In the genomic region with DNA sequence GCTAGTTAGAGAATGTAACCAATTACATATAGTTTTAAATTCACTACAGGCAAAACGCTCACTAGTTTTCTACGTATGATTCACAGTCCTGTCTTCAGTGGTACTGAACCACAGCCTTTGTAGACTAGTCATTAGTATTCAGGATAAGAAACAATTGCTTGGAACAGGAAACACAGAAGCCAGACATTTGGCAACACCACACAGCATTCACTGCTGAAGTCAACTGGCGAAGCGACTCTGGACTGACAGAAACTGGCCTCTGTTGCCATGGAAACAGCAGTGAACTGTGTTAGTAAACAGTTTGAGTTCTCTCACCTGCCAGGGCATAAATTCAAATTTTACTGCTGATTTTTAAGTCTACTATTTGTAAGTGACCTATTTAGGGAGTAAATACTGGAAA, we compare ENCODE assay signal across 9 cellular contexts. TPM values are rescaled to one million over a fixed set of nuclear protein-coding genes. Genes with fewer than 3 reads are reported as not detected.
DNase-seq lines count a peak whose midpoint lies in the region; ATAC-seq and TF ChIP-seq lines count a peak whose summit lies in the region.
"Had no signal": no experiment of that assay in that cellular context is flagged by ENCODE, and none has a peak within 500 bp of the region (broad histone marks: within the 10 kb centered on the region; RNA-seq: fewer than 3 reads in every experiment).

No MANE protein-coding gene starts in this region.

- H3K4me3 ChIP-seq in GM23338 (no peak overlapping the region), fibroblast of mammary gland (ENCODE audit: control insufficient read depth, low read depth, low read length) (no peak overlapping the region)
- no peak overlapping the region for H3K4me3 ChIP-seq in effector memory CD4-positive, alpha-beta T cell (ENCODE audit: insufficient read depth, low read depth, low read length, poor library complexity, severe bottlenecking)

- H3K79me2 ChIP-seq in GM23338 (replicated peaks; ENCODE audit: insufficient read depth), result no peaks in the 10 kb centered on the region

- H3K9me3 Mint-ChIP-seq in GM23338 (0 out of 3 replicates have a peak, but pooled peaks cover 4% of the 10 kb centered on the region), neural crest cell (peaks cover 15% of the 10 kb centered on the region)

- no peaks in the 10 kb centered on the region for H3K9me3 ChIP-seq in effector memory CD4-positive, alpha-beta T cell (ENCODE audit: control insufficient read depth, low read length)

- H3K27me3 ChIP-seq in GM23338 (ENCODE audit: insufficient read depth), result no peaks in the 10 kb centered on the region
- H3K27me3 ChIP-seq in effector memory CD4-positive, alpha-beta T cell (replicated peaks; ENCODE audit: control insufficient read depth, insufficient read depth, low read length, poor library complexity, severe bottlenecking), result no peaks in the 10 kb centered on the region

- H3K4me3 Mint-ChIP-seq in GM23338, result no peak overlapping the region
- no peak overlapping the region for H3K4me3 Mint-ChIP-seq in neural crest cell
- H3K4me3 Mint-ChIP-seq: activated naive CD8-positive, alpha-beta T cell treated with anti-CD3 and anti-CD28 coated beads, Interleukin-2, amount 50 U/mL, for 24 hours had no signal

- no peak overlapping the region for H3K4me2 ChIP-seq in GM23338

- TF ChIP-seq CTCF in GM23338 (conservative IDR thresholded peaks at IDR 0.05; ENCODE audit: low read depth in 2 of 2) (no peak), fibroblast of mammary gland (conservative IDR thresholded peaks at IDR 0.05; ENCODE audit: control insufficient read depth, insufficient read depth, low read depth, low read length) (no peak), neural crest cell (conservative IDR thresholded peaks at IDR 0.05) (no peak)

- H3K4me1 Mint-ChIP-seq in GM23338, result peaks cover 11% of the 10 kb centered on the region; the same call in 2 of the 3 replicates
- H3K4me1 Mint-ChIP-seq in neural crest cell, result peaks cover 30% of the 10 kb centered on the region
- H3K4me1 Mint-ChIP-seq: activated naive CD8-positive, alpha-beta T cell treated with anti-CD3 and anti-CD28 coated beads, Interleukin-2, amount 50 U/mL, for 24 hours had no signal

- H3K4me1 ChIP-seq in GM23338 (ENCODE audit: insufficient read depth), result peaks cover 8% of the 10 kb centered on the region
- H3K4me1 ChIP-seq in effector memory CD4-positive, alpha-beta T cell (ENCODE audit: control insufficient read depth, insufficient read depth, low read length, poor library complexity, severe bottlenecking), result no peaks in the 10 kb centered on the region

- H3K27ac ChIP-seq in GM23338 (ENCODE audit: low read depth), result no peak overlapping the region
- no peak overlapping the region for H3K27ac ChIP-seq in effector memory CD4-positive, alpha-beta T cell (ENCODE audit: insufficient read depth, low read length, poor library complexity, severe bottlenecking)

- no peaks in the 10 kb centered on the region for H4K20me1 ChIP-seq in GM23338 (replicated peaks; ENCODE audit: insufficient read depth)

- H3F3A ChIP-seq in GM23338 (replicated peaks; ENCODE audit: low read depth), result no peaks in the 10 kb centered on the region

- H3K27me3 Mint-ChIP-seq in GM23338 (ENCODE audit: insufficient read depth, low read depth, poor library complexity), result peaks cover 1% of the 10 kb centered on the region
- H3K27me3 Mint-ChIP-seq in neural crest cell (ENCODE audit: low read depth), result no peaks in the 10 kb centered on the region
- H3K27me3 Mint-ChIP-seq: activated naive CD8-positive, alpha-beta T cell treated with anti-CD3 and anti-CD28 coated beads, Interleukin-2, amount 50 U/mL, for 24 hours had no signal

- H3K9me2 ChIP-seq in GM23338 (ENCODE audit: insufficient read depth), result no peaks in the 10 kb centered on the region

- H3K36me3 Mint-ChIP-seq in GM23338 (ENCODE audit: low read depth), result peaks cover 4% of the 10 kb centered on the region; the same call in 2 of the 3 replicates
- H3K36me3 Mint-ChIP-seq in neural crest cell (ENCODE audit: low read depth), result peaks cover 20% of the 10 kb centered on the region

- H3K27ac Mint-ChIP-seq in GM23338 (no peak overlapping the region), neural crest cell (ENCODE audit: unreplicated experiment) (no peak overlapping the region)
- H3K27ac Mint-ChIP-seq: activated naive CD8-positive, alpha-beta T cell treated with anti-CD3 and anti-CD28 coated beads, Interleukin-2, amount 50 U/mL, for 24 hours had no signal

- ATAC-seq in GM23338 (no peak; the same call in 1 of the 3 replicates), HG03457 (IDR thresholded peaks at IDR 0.05; ENCODE audit: unreplicated experiment) (no peak), GM21447 (IDR thresholded peaks at IDR 0.05; ENCODE audit: unreplicated experiment) (no peak)
- ATAC-seq: activated naive CD8-positive, alpha-beta T cell treated with anti-CD3 and anti-CD28 coated beads, Interleukin-2, amount 50 U/mL, for 24 hours had no signal

- H3K36me3 ChIP-seq in GM23338 (ENCODE audit: insufficient read depth), result no peaks in the 10 kb centered on the region
- no peaks in the 10 kb centered on the region for H3K36me3 ChIP-seq in effector memory CD4-positive, alpha-beta T cell (ENCODE audit: control insufficient read depth, insufficient read depth, low read length)

- no peak overlapping the region for H2AFZ ChIP-seq in GM23338

- DNase-seq in GM23338 (ENCODE audit: low spot score) (peak; percentile 76), NCI-H526 (lab: John Stamatoyannopoulos, UW) (peak; percentile 26 to 75), fibroblast of mammary gland (ENCODE audit: low read depth) (peak; percentile 27), neural crest cell (ENCODE audit: low read depth, low spot score) (peak; percentile 8), foreskin melanocyte (no peak)
- DNase-seq in effector memory CD4-positive, alpha-beta T cell, result no peak
- DNase-seq: activated naive CD8-positive, alpha-beta T cell treated with anti-CD3 and anti-CD28 coated beads, Interleukin-2, amount 50 U/mL, for 24 hours had no signal

TF ChIP-seq in GM23338, 12 proteins besides CTCF, POLR2A, EP300 and RAD21 (continues in another document):
- TF ChIP-seq ZNF331 (CRISPR knock-in tag; IDR thresholded peaks at IDR 0.05; ENCODE audit: low read depth) (no peak), STAT1 (IDR thresholded peaks at IDR 0.05; ENCODE audit: unreplicated experiment) (no peak), CREB1 (CRISPR knock-in tag; IDR thresholded peaks at IDR 0.05; ENCODE audit: low read depth) (no peak), POLR2AphosphoS5 (IDR thresholded peaks at IDR 0.05; ENCODE audit: low read depth) (no peak), ZNF114 (CRISPR knock-in tag; IDR thresholded peaks at IDR 0.05) (no peak), NANOG (IDR thresholded peaks at IDR 0.05; ENCODE audit: borderline replicate concordance) (no peak), JUNB (IDR thresholded peaks at IDR 0.05; ENCODE audit: unreplicated experiment) (no peak), EZH2 (IDR thresholded peaks at IDR 0.05; ENCODE audit: low read depth, unreplicated experiment) (no peak), EZH2phosphoT487 (IDR thresholded peaks at IDR 0.05; ENCODE audit: unreplicated experiment) (no peak)
- TF ChIP-seq, protein P1, sequence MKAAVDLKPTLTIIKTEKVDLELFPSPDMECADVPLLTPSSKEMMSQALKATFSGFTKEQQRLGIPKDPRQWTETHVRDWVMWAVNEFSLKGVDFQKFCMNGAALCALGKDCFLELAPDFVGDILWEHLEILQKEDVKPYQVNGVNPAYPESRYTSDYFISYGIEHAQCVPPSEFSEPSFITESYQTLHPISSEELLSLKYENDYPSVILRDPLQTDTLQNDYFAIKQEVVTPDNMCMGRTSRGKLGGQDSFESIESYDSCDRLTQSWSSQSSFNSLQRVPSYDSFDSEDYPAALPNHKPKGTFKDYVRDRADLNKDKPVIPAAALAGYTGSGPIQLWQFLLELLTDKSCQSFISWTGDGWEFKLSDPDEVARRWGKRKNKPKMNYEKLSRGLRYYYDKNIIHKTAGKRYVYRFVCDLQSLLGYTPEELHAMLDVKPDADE (IDR thresholded peaks at IDR 0.05), result no peak

RNA-seq across cellular contexts. Expression of a gene that starts 57.6 kb away (rescaled TPM):
- 8.1 and 10.3 TPM in 2 replicates for total RNA-seq in GM23338 (2014; rRNA removed; shearing (Covaris generic))
- polyA plus RNA-seq in GM23338 (2016; fragmentation: Nextera tagmentation; extraction: Ambion mirVana), result 2.6 and 3.6 TPM in 2 replicates
- 56.9 and 62.2 TPM in 2 replicates for total RNA-seq in neural crest cell

Comparison
In these comparisons a context has a peak if more than half of its experiments do, and no peak if none do; other contexts are left out.
1. DNase-seq: peak in GM23338 (single experiment), NCI-H526 (2 of 2), fibroblast of mammary gland (single experiment) and neural crest cell (single experiment); none in effector memory CD4-positive, alpha-beta T cell (0 of 3) and foreskin melanocyte (single experiment).